In the genomic region with DNA sequence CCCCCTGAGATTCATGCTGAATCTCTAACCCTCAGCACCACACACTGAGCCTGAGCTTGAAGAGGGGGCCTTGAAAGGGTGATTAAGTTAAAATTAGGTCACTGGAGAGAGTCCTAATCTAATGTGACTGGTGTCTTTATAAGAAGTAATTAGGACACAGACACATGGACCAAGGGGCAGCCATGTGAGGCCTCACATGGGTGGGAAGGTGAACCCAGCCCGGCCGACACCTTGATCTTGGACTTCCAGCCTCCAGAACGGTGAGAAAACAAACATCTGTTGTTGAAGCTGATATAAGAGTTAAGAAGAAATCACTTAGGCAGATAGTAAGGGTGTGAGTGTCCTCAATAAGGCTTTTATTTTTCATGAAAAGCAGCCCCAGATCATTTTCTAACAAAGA, we compare ENCODE assay signal across 12 cellular contexts. TPM values are rescaled to one million over a fixed set of nuclear protein-coding genes. Genes with fewer than 3 reads are reported as not detected.
A peak's percentile ranks its signal among the peaks of the same experiment; 100 is the strongest.
DNase-seq lines count a peak whose midpoint lies in the region; ATAC-seq lines count a peak whose summit lies in the region.
"Had no signal": no experiment of that assay in that cellular context is flagged by ENCODE, and none has a peak within 500 bp of the region (broad histone marks: within the 10 kb centered on the region; RNA-seq: fewer than 3 reads in every experiment).

No MANE protein-coding gene starts in this region.

- intact Hi-C loops in sciatic nerve (cut with DNase I): no loop called here

- no peak for ATAC-seq in sciatic nerve
- ATAC-seq in GM19328 (IDR thresholded peaks at IDR 0.05; ENCODE audit: unreplicated experiment): no peak
- ATAC-seq: CD8-positive, alpha-beta T cell had no signal

- DNase-seq in activated effector memory CD4-positive, alpha-beta T cell treated with anti-CD3 and anti-CD28 coated beads, Interleukin-2, amount 50 U/mL, for 16 hours: peak; percentile 3
- no peak for DNase-seq in activated effector memory CD4-positive, alpha-beta T cell treated with Interleukin-2 at 50 U/mL for 16 hours
- peak; percentile 33 for DNase-seq in mesenteric fat pad (ENCODE audit: low spot score)
- peak; percentile 26 for DNase-seq in sciatic nerve (ENCODE audit: low spot score)
- no peak for DNase-seq in stimulated activated CD4-positive, alpha-beta T cell treated with anti-CD3 and anti-CD28 coated beads, Interleukin-12 subunit alpha, Interleukin-12 subunit beta, amount 100 ng/mL, for 4 hours
- DNase-seq: Caco-2; CD4-positive, CD25-positive, alpha-beta regulatory T cell; CD8-positive, alpha-beta T cell; DMS153; DND-41; GOT3 had no signal

RNA-seq across cellular contexts. Expression of a gene that starts 7.1 kb away (rescaled TPM):
- total RNA-seq in mesenteric fat pad (61.6 TPM), sciatic nerve (23.8 TPM)
- total RNA-seq: CD4-positive, CD25-positive, alpha-beta regulatory T cell had no signal

RNA-seq across cellular contexts. Expression of a gene that starts 46.7 kb away (rescaled TPM):
- total RNA-seq in mesenteric fat pad: 20.1 TPM
- 38.9 TPM for total RNA-seq in sciatic nerve

Comparison
In these comparisons a context has a peak if more than half of its experiments do, and no peak if none do; other contexts are left out.
1. DNase-seq: peak in activated effector memory CD4-positive, alpha-beta T cell treated with anti-CD3 and anti-CD28 coated beads, Interleukin-2, amount 50 U/mL, for 16 hours (single experiment), mesenteric fat pad (single experiment) and sciatic nerve (single experiment); none in activated effector memory CD4-positive, alpha-beta T cell treated with Interleukin-2 at 50 U/mL for 16 hours (single experiment) and stimulated activated CD4-positive, alpha-beta T cell treated with anti-CD3 and anti-CD28 coated beads, Interleukin-12 subunit alpha, Interleukin-12 subunit beta, amount 100 ng/mL, for 4 hours (single experiment).